16 cellular contexts compared by ENCODE assay signal in genomic region chr7:134777470-134777869, GRCh38. TPM values are rescaled to one million over a fixed set of nuclear protein-coding genes. Genes with fewer than 3 reads are reported as not detected.
DNase-seq lines count a peak whose midpoint lies in the region; ATAC-seq and TF ChIP-seq lines count a peak whose summit lies in the region.
"Had no signal": no experiment of that assay in that cellular context is flagged by ENCODE, and none has a peak within 500 bp of the region (broad histone marks: within the 10 kb centered on the region; RNA-seq: fewer than 3 reads in every experiment).

No MANE protein-coding gene starts in this region.

- WGBS in prostate gland = 82% methylated on average over 3 of the region's 3 CpGs

- H3K27me3 Mint-ChIP-seq in activated T-helper 17 cell treated with anti-CD3 and anti-CD28 coated beads, Interleukin-2, amount 50 U/mL, for 72 hours = peaks cover 8% of the 10 kb centered on the region

- no peak overlapping the region for H2AFZ ChIP-seq in fibroblast of lung (ENCODE audit: low read length)

- CTCF ChIA-PET in AG04450 (lab: Charles Lee) = no interaction called here

- no peaks in the 10 kb centered on the region for H3K4me1 Mint-ChIP-seq in activated T-helper 17 cell treated with anti-CD3 and anti-CD28 coated beads, Interleukin-2, amount 50 U/mL, for 72 hours
- H3K4me1 Mint-ChIP-seq: activated B cell treated with CpG ODN at 0.5 μM for 24 hours had no signal

- H3K4me3 Mint-ChIP-seq in activated T-helper 17 cell treated with anti-CD3 and anti-CD28 coated beads, Interleukin-2, amount 50 U/mL, for 72 hours = no peak overlapping the region
- H3K4me3 Mint-ChIP-seq: activated B cell treated with CpG ODN at 0.5 μM for 24 hours; T-helper 1 cell treated with Interleukin-12 subunit alpha and Interleukin-12 subunit beta and Interleukin-4 antibody, amounts not matched to agents 30 μg/mL and 1 μg/mL, for 36 hours had no signal

- peaks cover 41% of the 10 kb centered on the region for H3K4me1 ChIP-seq in SJSA1 (replicated peaks)
- peaks cover 15% of the 10 kb centered on the region for H3K4me1 ChIP-seq in fibroblast of lung (ENCODE audit: control insufficient read depth, extremely low read depth, insufficient read depth, low read length)
- peaks cover 7% of the 10 kb centered on the region for H3K4me1 ChIP-seq in prostate gland (replicated peaks)

- H3K27ac ChIP-seq in AG04450 (ENCODE audit: low read depth, low read length) = peak overlapping the region; percentile 63
- H3K27ac ChIP-seq in SJSA1 = peak overlapping the region; percentile 82
- peak overlapping the region; percentile 79 for H3K27ac ChIP-seq in fibroblast of lung (ENCODE audit: insufficient read depth, low read length)
- peak overlapping the region; percentile 85 to 88 for H3K27ac ChIP-seq in prostate gland
- no peak overlapping the region for H3K27ac ChIP-seq in caudate nucleus (ENCODE audit: low read depth, low read length)

- POLR2A ChIA-PET in AG04450 (lab: Yijun Ruan, JAX) = no interaction called here

- H3K9me3 ChIP-seq in AG04450 (ENCODE audit: control insufficient read depth, insufficient read depth, low read length) (no peaks in the 10 kb centered on the region), SJSA1 (replicated peaks) (no peaks in the 10 kb centered on the region), fibroblast of lung (ENCODE audit: control insufficient read depth, insufficient read depth, low read depth, low read length) (no peaks in the 10 kb centered on the region), prostate gland (no peaks in the 10 kb centered on the region)
- H3K9me3 ChIP-seq: adrenal gland had no signal

- H3K9ac ChIP-seq in fibroblast of lung (ENCODE audit: insufficient read depth, low read length) = no peak overlapping the region

- no peaks in the 10 kb centered on the region for H3K36me3 Mint-ChIP-seq in activated T-helper 17 cell treated with anti-CD3 and anti-CD28 coated beads, Interleukin-2, amount 50 U/mL, for 72 hours (ENCODE audit: low read depth)

- intact Hi-C loops in prostate gland (cut with DNase I) = loop anchor here (5.0 kb wide), 1 partner anchor 85 kb away; no protein-coding TSS in a partner anchor

- H3K36me3 ChIP-seq in SJSA1 (peaks cover 26% of the 10 kb centered on the region), fibroblast of lung (ENCODE audit: control insufficient read depth, insufficient read depth, low read length) (no peaks in the 10 kb centered on the region), prostate gland (no peaks in the 10 kb centered on the region)
- H3K36me3 ChIP-seq: adrenal gland had no signal

- H3K27me3 ChIP-seq in AG04450 (ENCODE audit: control insufficient read depth, insufficient read depth, low read length) (no peaks in the 10 kb centered on the region), SJSA1 (replicated peaks) (no peaks in the 10 kb centered on the region), fibroblast of lung (ENCODE audit: control insufficient read depth, insufficient read depth, low read length) (no peaks in the 10 kb centered on the region), prostate gland (replicated peaks; ENCODE audit: insufficient read depth) (no peaks in the 10 kb centered on the region)
- H3K27me3 ChIP-seq: adrenal gland had no signal

- no peak overlapping the region for H3K4me3 ChIP-seq in AG04450 (ENCODE audit: low read depth, low read length)
- no peak overlapping the region for H3K4me3 ChIP-seq in SJSA1
- H3K4me3 ChIP-seq in fibroblast of lung (replicated peaks in 1 of 4; ENCODE audit: control extremely low read depth in 1 of 4, insufficient read depth in 1 of 4, low read depth in 3 of 4, low read length in 4 of 4) = no peak overlapping the region
- no peak overlapping the region for H3K4me3 ChIP-seq in prostate gland
- H3K4me3 ChIP-seq: adrenal gland had no signal

- no peak overlapping the region for H3K4me2 ChIP-seq in fibroblast of lung (ENCODE audit: extremely low read depth, insufficient read depth, low read length)

- no peak overlapping the region for H3K27ac Mint-ChIP-seq in activated T-helper 17 cell treated with anti-CD3 and anti-CD28 coated beads, Interleukin-2, amount 50 U/mL, for 72 hours
- H3K27ac Mint-ChIP-seq: activated B cell treated with CpG ODN at 0.5 μM for 24 hours; T-helper 1 cell treated with Interleukin-12 subunit alpha and Interleukin-12 subunit beta and Interleukin-4 antibody, amounts not matched to agents 30 μg/mL and 1 μg/mL, for 36 hours had no signal

- no peaks in the 10 kb centered on the region for H4K20me1 ChIP-seq in fibroblast of lung (ENCODE audit: control insufficient read depth, extremely low read depth, insufficient read depth, low read length)

- ATAC-seq in activated T-helper 17 cell treated with anti-CD3 and anti-CD28 coated beads, Interleukin-2, amount 50 U/mL, for 72 hours (replicated peaks) = no peak

- no peak for TF ChIP-seq POLR2A in prostate gland (IDR thresholded peaks at IDR 0.05)

- DNase-seq in AG04450 (ENCODE audit: low read depth, low spot score) (no peak), SJSA1 (ENCODE audit: low read depth in 1 of 2, low spot score in 2 of 2) (no peak), fibroblast of lung (ENCODE audit: low read depth in 2 of 2) (no peak), prostate gland (ENCODE audit: low spot score) (no peak), DMS153 treated with DMSO at 0.1 percent for 48 hours (lab: John Stamatoyannopoulos, UW; ENCODE audit: unreplicated experiment) (no peak), caudate nucleus (lab: John Stamatoyannopoulos, UW) (no peak), activated T-cell treated with anti-CD3 and anti-CD28 coated beads for 4 hours (no peak)
- DNase-seq: ACHN; activated B cell treated with CpG ODN at 0.5 μM for 24 hours; adrenal gland; head of caudate nucleus; midbrain; NCI-H2171; stimulated activated naive CD4-positive, alpha-beta T cell had no signal

- no peaks in the 10 kb centered on the region for H3K9me3 Mint-ChIP-seq in activated T-helper 17 cell treated with anti-CD3 and anti-CD28 coated beads, Interleukin-2, amount 50 U/mL, for 72 hours
- H3K9me3 Mint-ChIP-seq: activated B cell treated with CpG ODN at 0.5 μM for 24 hours; T-helper 1 cell treated with Interleukin-12 subunit alpha and Interleukin-12 subunit beta and Interleukin-4 antibody, amounts not matched to agents 30 μg/mL and 1 μg/mL, for 36 hours had no signal

- TF ChIP-seq CTCF in AG04450 (IDR thresholded peaks at IDR 0.05; ENCODE audit: low read depth, low read length) = no peak
- no peak for TF ChIP-seq CTCF in fibroblast of lung (conservative IDR thresholded peaks at IDR 0.05 in 1 of 2, IDR thresholded peaks at IDR 0.05 in 1 of 2; ENCODE audit: low read depth in 1 of 2, low read length in 2 of 2)
- no peak for TF ChIP-seq CTCF in prostate gland (IDR thresholded peaks at IDR 0.05)

- peaks cover 28% of the 10 kb centered on the region for H3K79me2 ChIP-seq in fibroblast of lung (ENCODE audit: control insufficient read depth, insufficient read depth, low read length)

RNA-seq across cellular contexts. Expression of gene CALD1, which starts 2.0 kb away (rescaled TPM):
- polyA plus RNA-seq in AG04450 (2011; rRNA removed) = 578 and 804 TPM in 2 replicates
- polyA minus RNA-seq in AG04450 (2011; rRNA and poly(A)+ RNA removed) = 391 and 424 TPM in 2 replicates
- total RNA-seq in SJSA1 (2014; rRNA removed; shearing (Covaris generic)) = 411 and 544 TPM in 2 replicates
- total RNA-seq in fibroblast of lung = 299 and 343 TPM in 2 replicates
- polyA plus RNA-seq in fibroblast of lung = 377 and 1,187 TPM in 2 replicates
- polyA plus RNA-seq in fibroblast of lung (2012) = 287 and 889 TPM in 2 replicates
- polyA minus RNA-seq in fibroblast of lung (ENCODE audit: low replicate concordance) = 97.5 and 238 TPM in 2 replicates
- total RNA-seq in prostate gland = 100 to 1,000 TPM; 307 to 314 TPM
- total RNA-seq in activated T-helper 17 cell treated with anti-CD3 and anti-CD28 coated beads, Interleukin-2, amount 50 U/mL, for 72 hours = 10 to 100 TPM in 1 of 2 donors, 1 to 10 TPM in 1; 4.0 to 27.2 TPM

Comparison
In these comparisons a context has a peak if more than half of its experiments do, and no peak if none do; other contexts are left out.
1. RNA of gene CALD1, which starts 2.0 kb away (total RNA-seq): 411 to 544 TPM in SJSA1, 299 to 343 TPM in fibroblast of lung and 307 to 314 TPM in prostate gland; 4.0 to 27.2 TPM in activated T-helper 17 cell treated with anti-CD3 and anti-CD28 coated beads, Interleukin-2, amount 50 U/mL, for 72 hours; every median in the first group is over 10 times any median in the second.